1 cellular context compared by ENCODE assay signal in the genomic region with DNA sequence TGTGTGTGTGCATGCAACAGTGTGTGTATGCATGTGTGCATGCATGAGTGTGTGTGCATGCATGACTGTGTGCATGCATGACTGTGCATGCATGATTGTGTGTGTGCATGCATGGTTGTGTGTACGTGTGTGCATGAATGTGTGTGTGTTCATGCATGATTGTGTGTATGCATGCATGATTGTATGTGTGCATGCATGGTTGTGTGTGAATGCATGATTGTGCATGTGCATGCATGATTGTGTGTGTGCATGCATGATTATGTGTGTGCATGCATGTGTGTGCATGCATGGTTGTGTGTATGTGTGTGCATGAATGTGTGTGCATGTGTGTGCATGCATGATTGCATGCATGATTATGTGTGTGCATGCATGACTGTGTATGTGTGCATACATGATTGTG.
TF ChIP-seq lines count a peak whose summit lies in the region.

No MANE protein-coding gene starts in this region.

TF ChIP-seq in HepG2, 621 proteins besides CTCF, POLR2A, EP300 and RAD21:
- TF ChIP-seq, protein P1, sequence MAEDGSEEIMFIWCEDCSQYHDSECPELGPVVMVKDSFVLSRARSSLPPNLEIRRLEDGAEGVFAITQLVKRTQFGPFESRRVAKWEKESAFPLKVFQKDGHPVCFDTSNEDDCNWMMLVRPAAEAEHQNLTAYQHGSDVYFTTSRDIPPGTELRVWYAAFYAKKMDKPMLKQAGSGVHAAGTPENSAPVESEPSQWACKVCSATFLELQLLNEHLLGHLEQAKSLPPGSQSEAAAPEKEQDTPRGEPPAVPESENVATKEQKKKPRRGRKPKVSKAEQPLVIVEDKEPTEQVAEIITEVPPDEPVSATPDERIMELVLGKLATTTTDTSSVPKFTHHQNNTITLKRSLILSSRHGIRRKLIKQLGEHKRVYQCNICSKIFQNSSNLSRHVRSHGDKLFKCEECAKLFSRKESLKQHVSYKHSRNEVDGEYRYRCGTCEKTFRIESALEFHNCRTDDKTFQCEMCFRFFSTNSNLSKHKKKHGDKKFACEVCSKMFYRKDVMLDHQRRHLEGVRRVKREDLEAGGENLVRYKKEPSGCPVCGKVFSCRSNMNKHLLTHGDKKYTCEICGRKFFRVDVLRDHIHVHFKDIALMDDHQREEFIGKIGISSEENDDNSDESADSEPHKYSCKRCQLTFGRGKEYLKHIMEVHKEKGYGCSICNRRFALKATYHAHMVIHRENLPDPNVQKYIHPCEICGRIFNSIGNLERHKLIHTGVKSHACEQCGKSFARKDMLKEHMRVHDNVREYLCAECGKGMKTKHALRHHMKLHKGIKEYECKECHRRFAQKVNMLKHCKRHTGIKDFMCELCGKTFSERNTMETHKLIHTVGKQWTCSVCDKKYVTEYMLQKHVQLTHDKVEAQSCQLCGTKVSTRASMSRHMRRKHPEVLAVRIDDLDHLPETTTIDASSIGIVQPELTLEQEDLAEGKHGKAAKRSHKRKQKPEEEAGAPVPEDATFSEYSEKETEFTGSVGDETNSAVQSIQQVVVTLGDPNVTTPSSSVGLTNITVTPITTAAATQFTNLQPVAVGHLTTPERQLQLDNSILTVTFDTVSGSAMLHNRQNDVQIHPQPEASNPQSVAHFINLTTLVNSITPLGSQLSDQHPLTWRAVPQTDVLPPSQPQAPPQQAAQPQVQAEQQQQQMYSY (CRISPR knock-in tag; IDR thresholded peaks at IDR 0.05): no peak
- TF ChIP-seq ZNF30 (CRISPR knock-in tag; IDR thresholded peaks at IDR 0.05) (no peak), NR2F1 (CRISPR knock-in tag; IDR thresholded peaks at IDR 0.05) (no peak), RCOR2 (CRISPR knock-in tag; IDR thresholded peaks at IDR 0.05) (no peak)
- TF ChIP-seq, protein P2, sequence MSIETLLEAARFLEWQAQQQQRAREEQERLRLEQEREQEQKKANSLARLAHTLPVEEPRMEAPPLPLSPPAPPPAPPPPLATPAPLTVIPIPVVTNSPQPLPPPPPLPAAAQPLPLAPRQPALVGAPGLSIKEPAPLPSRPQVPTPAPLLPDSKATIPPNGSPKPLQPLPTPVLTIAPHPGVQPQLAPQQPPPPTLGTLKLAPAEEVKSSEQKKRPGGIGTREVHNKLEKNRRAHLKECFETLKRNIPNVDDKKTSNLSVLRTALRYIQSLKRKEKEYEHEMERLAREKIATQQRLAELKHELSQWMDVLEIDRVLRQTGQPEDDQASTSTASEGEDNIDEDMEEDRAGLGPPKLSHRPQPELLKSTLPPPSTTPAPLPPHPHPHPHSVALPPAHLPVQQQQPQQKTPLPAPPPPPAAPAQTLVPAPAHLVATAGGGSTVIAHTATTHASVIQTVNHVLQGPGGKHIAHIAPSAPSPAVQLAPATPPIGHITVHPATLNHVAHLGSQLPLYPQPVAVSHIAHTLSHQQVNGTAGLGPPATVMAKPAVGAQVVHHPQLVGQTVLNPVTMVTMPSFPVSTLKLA (IDR thresholded peaks at IDR 0.05): peak; percentile 45
